In the genomic region with DNA sequence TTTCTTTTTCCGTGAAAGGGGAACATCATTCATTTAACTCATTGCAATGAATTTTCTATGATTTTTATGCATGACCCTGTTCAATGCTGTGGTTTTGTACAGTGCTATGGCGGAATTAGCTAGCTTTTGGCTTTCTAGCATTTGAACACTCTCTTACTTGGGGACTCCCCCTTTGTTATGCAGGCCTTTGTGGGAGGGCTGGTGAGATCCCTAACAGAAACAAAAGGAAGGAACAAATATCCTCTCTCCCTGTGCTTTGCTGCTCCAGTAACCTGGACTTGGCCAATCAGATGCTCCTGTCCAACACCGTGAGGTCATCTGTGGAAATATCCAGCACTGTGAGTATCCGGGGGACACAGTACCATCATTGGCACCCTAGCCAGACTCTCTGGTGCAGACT, we compare ENCODE assay signal across 11 cellular contexts.
"Had no signal": no experiment of that assay in that cellular context is flagged by ENCODE, and none has a peak within 500 bp of the region (broad histone marks: within the 10 kb centered on the region; RNA-seq: fewer than 3 reads in every experiment).

No MANE protein-coding gene starts in this region.

- H3K4me3 ChIP-seq: HAP-1 had no signal

- H3K4me2 ChIP-seq: KMS-11 had no signal

- H3K36me3 ChIP-seq: HAP-1 had no signal

- H3K9me3 Mint-ChIP-seq: HFFc6 had no signal

- H3K36me3 Mint-ChIP-seq: IgD-negative memory B cell had no signal

- DNase-seq: GOT3, H7, HFFc6, Karpas-422, KBM-7 had no signal

- FAIRE-seq: HepG2 had no signal

- H3K9ac ChIP-seq: KMS-11 had no signal

- H3K27me3 Mint-ChIP-seq: IgD-negative memory B cell had no signal

- H3K27ac ChIP-seq: HL-60, KMS-11 had no signal

- ATAC-seq: HCT116, HepG2 had no signal

- H3K4me1 ChIP-seq: HAP-1 had no signal

- H3K4me3 Mint-ChIP-seq: HFFc6, IgD-negative memory B cell had no signal

- H3K9me3 ChIP-seq: HAP-1 had no signal

- H3K4me1 Mint-ChIP-seq: IgD-negative memory B cell had no signal

- H3K27ac Mint-ChIP-seq: HFFc6, IgD-negative memory B cell had no signal
